10 cellular contexts compared by ENCODE assay signal in the genomic region with DNA sequence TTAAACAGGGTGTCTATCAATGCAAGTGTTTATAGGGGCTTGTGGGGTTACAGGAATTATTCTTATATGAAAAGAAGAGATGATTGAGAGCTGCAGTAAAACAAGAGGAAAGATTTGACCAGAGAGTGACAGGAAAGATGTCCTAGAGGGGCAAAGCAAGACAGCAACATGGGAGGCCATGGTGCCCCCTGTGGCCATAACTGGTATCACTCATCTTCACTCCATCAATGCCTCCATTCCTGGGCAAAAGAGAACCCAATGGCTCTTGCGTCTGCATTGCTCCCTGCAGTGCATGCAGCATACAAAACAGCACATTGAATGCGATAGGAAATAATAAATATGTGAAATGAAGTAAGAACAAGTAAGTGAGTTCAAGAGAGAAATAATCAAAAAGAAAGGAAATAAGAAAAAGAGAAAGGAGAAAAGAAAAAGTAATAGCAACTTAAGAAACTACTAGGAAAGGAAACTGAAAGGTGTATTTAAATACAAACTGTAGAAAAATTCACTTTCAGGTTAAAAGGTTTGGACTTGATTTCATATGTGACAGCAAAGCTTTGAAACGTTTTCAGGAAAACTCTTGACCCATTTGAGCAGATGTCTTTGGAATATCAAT.
A peak's percentile ranks its signal among the peaks of the same experiment; 100 is the strongest.
DNase-seq lines count a peak whose midpoint lies in the region; ATAC-seq and TF ChIP-seq lines count a peak whose summit lies in the region.
"Had no signal": no experiment of that assay in that cellular context is flagged by ENCODE, and none has a peak within 500 bp of the region (broad histone marks: within the 10 kb centered on the region; RNA-seq: fewer than 3 reads in every experiment).

No MANE protein-coding gene starts in this region.

- DNase-seq in CD14-positive monocyte (ENCODE audit: low spot score) (no peak), NCI-H2171 (lab: John Stamatoyannopoulos, UW) (peak; percentile 3), fibroblast of the aortic adventitia (ENCODE audit: low read depth) (no peak), GM03348 (ENCODE audit: low spot score) (no peak), NCI-H2227 treated with DMSO at 0.1 percent for 48 hours (lab: John Stamatoyannopoulos, UW) (no peak)
- no peak for DNase-seq in stimulated activated CD4-positive, alpha-beta T cell treated with anti-CD3 and anti-CD28 coated beads, Interleukin-1b, Interleukin-23, amount 100 ng/mL, for 48 hours
- no peak for DNase-seq in CD4-positive, alpha-beta T cell
- DNase-seq: kidney glomerular epithelial cell had no signal

- no peaks in the 10 kb centered on the region for H3K27me3 ChIP-seq in CD4-positive, alpha-beta T cell (ENCODE audit: control insufficient read depth, insufficient read depth, low read length)
- H3K27me3 ChIP-seq: ascending aorta had no signal

- H3K27ac ChIP-seq in CD4-positive, alpha-beta T cell (ENCODE audit: low read depth, low read length): no peak overlapping the region
- H3K27ac ChIP-seq: ascending aorta had no signal

- intact Hi-C loops in CD14-positive monocyte (cut with micrococcal nuclease): no loop called here
- intact Hi-C loops in CD4-positive, alpha-beta T cell (cut with DNase I, micrococcal nuclease): no loop called here

- CTCF ChIA-PET in CD4-positive, alpha-beta T cell (lab: Charles Lee): no interaction called here

- H3K27ac Mint-ChIP-seq in CD14-positive monocyte: no peak overlapping the region
- no peak overlapping the region for H3K27ac Mint-ChIP-seq in CD4-positive, alpha-beta T cell

- peak; percentile 61 for ATAC-seq in GM18519 (IDR thresholded peaks at IDR 0.05; ENCODE audit: low FRiP score, unreplicated experiment)
- ATAC-seq in CD4-positive, alpha-beta T cell (ENCODE audit: poor library complexity): no peak

- peaks cover 0 to 14% (median 4%) of the 10 kb centered on the region in 7 donors for H3K9me3 Mint-ChIP-seq in CD14-positive monocyte
- no peaks in the 10 kb centered on the region for H3K9me3 Mint-ChIP-seq in CD4-positive, alpha-beta T cell

- H3K4me3 Mint-ChIP-seq in CD14-positive monocyte: no peak overlapping the region
- H3K4me3 Mint-ChIP-seq in CD4-positive, alpha-beta T cell: no peak overlapping the region

- H3K36me3 Mint-ChIP-seq in CD14-positive monocyte: no peaks in the 10 kb centered on the region
- no peaks in the 10 kb centered on the region for H3K36me3 Mint-ChIP-seq in CD4-positive, alpha-beta T cell (ENCODE audit: low read depth)

- TF ChIP-seq CTCF in CD14-positive monocyte (IDR thresholded peaks at IDR 0.05): peak; percentile 41
- TF ChIP-seq CTCF in fibroblast of the aortic adventitia (IDR thresholded peaks at IDR 0.05; ENCODE audit: insufficient read depth, low read length): peak; percentile 54
- TF ChIP-seq CTCF in CD4-positive, alpha-beta T cell (IDR thresholded peaks at IDR 0.05): no peak

- H3K9me3 ChIP-seq in CD4-positive, alpha-beta T cell (ENCODE audit: control insufficient read depth, low read length): no peaks in the 10 kb centered on the region
- H3K9me3 ChIP-seq: ascending aorta had no signal

- H3K27me3 Mint-ChIP-seq in CD14-positive monocyte (ENCODE audit: low read depth in 3 of 3): peaks cover 0 to 2% (median 0%) of the 10 kb centered on the region in 3 donors
- H3K27me3 Mint-ChIP-seq in CD4-positive, alpha-beta T cell: no peaks in the 10 kb centered on the region

- H3K4me3 ChIP-seq in fibroblast of the aortic adventitia (ENCODE audit: low read depth, low read length): no peak overlapping the region
- H3K4me3 ChIP-seq: ascending aorta had no signal

- H3K4me1 Mint-ChIP-seq in CD14-positive monocyte: no peaks in the 10 kb centered on the region
- H3K4me1 Mint-ChIP-seq in CD4-positive, alpha-beta T cell (ENCODE audit: low read depth): no peaks in the 10 kb centered on the region

- POLR2A ChIA-PET in CD4-positive, alpha-beta T cell (lab: Charles Lee): no interaction called here
